In genomic region chr4:113760094-113760851, GRCh38 we compare ENCODE assay signal across 8 cellular contexts. TPM values are rescaled to one million over a fixed set of nuclear protein-coding genes. Genes with fewer than 3 reads are reported as not detected.
DNase-seq lines count a peak whose midpoint lies in the region; ATAC-seq and TF ChIP-seq lines count a peak whose summit lies in the region.

No MANE protein-coding gene starts in this region.

- in situ Hi-C loops in astrocyte of the cerebellum (cut with HindIII; ENCODE audit: low sequenced_read_pairs), result no loop called here

- TF ChIP-seq CTCF in AG09309 (IDR thresholded peaks at IDR 0.05; ENCODE audit: control insufficient read depth, insufficient read depth, low read depth, low read length, missing control alignments) (no peak), astrocyte of the cerebellum (IDR thresholded peaks at IDR 0.05; ENCODE audit: low read depth, low read length, missing control alignments) (no peak), sigmoid colon (IDR thresholded peaks at IDR 0.05) (no peak)

- H3K27ac ChIP-seq in sigmoid colon, result peak overlapping the region; percentile 92 to 99 (median 98)

- WGBS in sigmoid colon, 2 donors, result 1% methylated on average over 22 of the region's 22 CpGs

- TF ChIP-seq POLR2A in sigmoid colon (IDR thresholded peaks at IDR 0.05) (no peak), GM18505 (IDR thresholded peaks at IDR 0.05; ENCODE audit: borderline replicate concordance, extremely low read depth, insufficient read depth, insufficient read length) (no peak)

- peaks cover 23% of the 10 kb centered on the region for H3K27me3 ChIP-seq in iPS-15b (ENCODE audit: control insufficient read depth, insufficient read depth, low read length)
- no peaks in the 10 kb centered on the region for H3K27me3 ChIP-seq in sigmoid colon

- intact Hi-C loops in sigmoid colon (cut with DNase I), result loop anchor here (2.0 to 5.0 kb wide), 3 partner anchors 73 to 365 kb away; no protein-coding TSS in a partner anchor

- no peak overlapping the region for H3K9ac ChIP-seq in iPS-15b (ENCODE audit: low read depth, low read length)

- no peak for TF ChIP-seq EP300 in sigmoid colon (IDR thresholded peaks at IDR 0.05)

- no peak for ATAC-seq in GM18505 (IDR thresholded peaks at IDR 0.05; ENCODE audit: unreplicated experiment)

- H3K4me1 ChIP-seq in iPS-15b (ENCODE audit: control insufficient read depth, insufficient read depth, low read length) (peaks cover 4% of the 10 kb centered on the region), sigmoid colon (peaks cover 0 to 48% (median 38%) of the 10 kb centered on the region in 4 donors)

- no peaks in the 10 kb centered on the region for H3K36me3 ChIP-seq in iPS-15b (ENCODE audit: control insufficient read depth, insufficient read depth, low read length)
- no peaks in the 10 kb centered on the region for H3K36me3 ChIP-seq in sigmoid colon

- H3K9me3 ChIP-seq in iPS-15b (ENCODE audit: control insufficient read depth, insufficient read depth, low read length), result no peaks in the 10 kb centered on the region
- no peaks in the 10 kb centered on the region for H3K9me3 ChIP-seq in sigmoid colon

- H3K4me3 ChIP-seq in AG09309 (ENCODE audit: control insufficient read depth, low read depth, low read length) (peak overlapping the region; percentile 98), astrocyte of the cerebellum (ENCODE audit: low read depth, low read length) (peak overlapping the region; percentile 99), iPS-15b (ENCODE audit: low read depth, low read length) (peak overlapping the region; percentile 75), sigmoid colon (peak overlapping the region; percentile 75 to 89 (median 80))

- DNase-seq in AG09309 (ENCODE audit: low read depth), result no peak
- DNase-seq in HCEC 1CT, result peak; percentile 33
- peak; percentile 28 for DNase-seq in SK-N-DZ (ENCODE audit: low spot score)
- DNase-seq in astrocyte of the cerebellum (ENCODE audit: low read depth), result no peak
- peak; percentile 66 for DNase-seq in sigmoid colon
- DNase-seq in HPDE6-E6E7 (ENCODE audit: extremely low spot score), result no peak

RNA-seq across cellular contexts. Expression of gene CAMK2D, which starts 1.3 kb away (rescaled TPM):
- 12.0 and 12.3 TPM in 2 replicates for polyA plus RNA-seq in SK-N-DZ (2014; cell fraction: cytosol; rRNA removed)
- 7.2 and 9.5 TPM in 2 replicates for polyA plus RNA-seq in SK-N-DZ (2014; cell fraction: nucleus; rRNA removed)
- total RNA-seq in sigmoid colon, result 10 to 100 TPM; 54.0 to 78.1 (median 68.8) TPM
- 10 to 100 TPM; 24.3 to 34.0 (median 28.2) TPM for polyA plus RNA-seq in sigmoid colon

Comparison
In these comparisons a context has a peak if more than half of its experiments do, and no peak if none do; other contexts are left out.
1. DNase-seq: peak in HCEC 1CT (single experiment), SK-N-DZ (single experiment) and sigmoid colon (single experiment); none in AG09309 (single experiment), astrocyte of the cerebellum (single experiment) and HPDE6-E6E7 (single experiment).
2. Peak in every context shown above with its lines, with median percentiles within 50 percentile points of each other: H3K4me3 ChIP-seq.